1 cellular context compared by ENCODE assay signal in the genomic region with DNA sequence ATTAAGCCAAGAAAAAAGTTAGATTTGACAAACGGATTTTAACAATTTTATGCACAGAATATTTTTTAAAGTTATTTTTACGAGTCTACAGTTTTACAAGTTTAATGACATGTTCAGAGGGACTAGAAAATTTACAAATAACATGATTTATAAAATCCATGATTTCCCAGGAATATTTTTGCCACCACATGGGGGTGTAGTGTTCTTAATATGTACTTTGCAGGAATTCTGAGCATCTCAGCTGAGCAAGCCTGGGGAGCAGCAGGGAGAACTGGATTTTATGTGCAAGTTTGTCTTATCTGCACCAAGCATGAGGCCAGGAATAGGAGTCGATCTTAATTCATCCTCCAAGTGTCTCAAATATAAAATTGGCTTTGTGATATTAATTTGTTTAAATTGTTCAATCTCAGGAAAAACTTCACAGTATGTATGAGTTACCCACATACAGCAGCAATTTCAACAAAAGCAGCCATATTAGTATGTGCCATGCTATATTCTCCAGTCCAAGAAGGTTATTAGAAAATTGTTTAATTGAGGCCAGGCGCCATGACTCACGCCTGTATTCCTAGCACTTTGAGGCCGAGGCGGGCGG.
TF ChIP-seq lines count a peak whose summit lies in the region.

No MANE protein-coding gene starts in this region.

TF ChIP-seq in WTC11, 78 proteins besides CTCF, POLR2A, EP300 and RAD21 (continued from another document):
- TF ChIP-seq ZNF532 (CRISPR knock-in tag; IDR thresholded peaks at IDR 0.05; ENCODE audit: borderline replicate concordance) (no peak), RELA (CRISPR knock-in tag; IDR thresholded peaks at IDR 0.05; ENCODE audit: borderline replicate concordance) (no peak), CREM (CRISPR knock-in tag; IDR thresholded peaks at IDR 0.05) (no peak)
- TF ChIP-seq, protein P1, sequence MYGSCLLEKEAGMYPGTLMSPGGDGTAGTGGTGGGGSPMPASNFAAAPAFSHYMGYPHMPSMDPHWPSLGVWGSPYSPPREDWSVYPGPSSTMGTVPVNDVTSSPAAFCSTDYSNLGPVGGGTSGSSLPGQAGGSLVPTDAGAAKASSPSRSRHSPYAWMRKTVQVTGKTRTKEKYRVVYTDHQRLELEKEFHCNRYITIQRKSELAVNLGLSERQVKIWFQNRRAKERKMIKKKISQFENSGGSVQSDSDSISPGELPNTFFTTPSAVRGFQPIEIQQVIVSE (CRISPR knock-in tag; IDR thresholded peaks at IDR 0.05; ENCODE audit: borderline replicate concordance), result no peak
TF ChIP-seq in WTC11: peak in this region for 0.
